ENCODE assay signal across 16 cellular contexts in genomic region chr9:98262056-98262455, GRCh38. TPM values are rescaled to one million over a fixed set of nuclear protein-coding genes. Genes with fewer than 3 reads are reported as not detected.
DNase-seq lines count a peak whose midpoint lies in the region; FAIRE-seq and TF ChIP-seq lines count a peak whose summit lies in the region.
"Had no signal": no experiment of that assay in that cellular context is flagged by ENCODE, and none has a peak within 500 bp of the region (broad histone marks: within the 10 kb centered on the region; RNA-seq: fewer than 3 reads in every experiment).

No MANE protein-coding gene starts in this region.

- no peaks in the 10 kb centered on the region for H3K9me3 ChIP-seq in GM23248 (ENCODE audit: low read depth)
- H3K9me3 ChIP-seq in osteoblast (ENCODE audit: low read depth, low read length), result no peaks in the 10 kb centered on the region
- no peaks in the 10 kb centered on the region for H3K9me3 ChIP-seq in suprapubic skin
- H3K9me3 ChIP-seq in WERI-Rb-1 (ENCODE audit: severe bottlenecking), result no peaks in the 10 kb centered on the region
- H3K9me3 ChIP-seq: BLaER1, Caco-2 had no signal

- WGBS in GM23248 (ENCODE audit: low coverage in 1 of 2, low lambda C conversion rate in 2 of 2, missing lambda C conversion rate in 2 of 2), 2 experiments, result 94 to 98% methylated on average over 3 of the region's 3 CpGs
- 95% methylated on average over 3 of the region's 3 CpGs for WGBS in suprapubic skin

- peaks cover 3% of the 10 kb centered on the region for H3K79me2 ChIP-seq in GM23248 (ENCODE audit: insufficient read depth)
- H3K79me2 ChIP-seq in osteoblast (ENCODE audit: insufficient read depth, low read length), result no peaks in the 10 kb centered on the region

- no peaks in the 10 kb centered on the region for H3F3A ChIP-seq in GM23248 (ENCODE audit: insufficient read depth)

- H2AFZ ChIP-seq in GM23248 (peak overlapping the region; percentile 46; the same call in 1 of the 2 replicates), osteoblast (ENCODE audit: low read length) (peak overlapping the region; percentile 32)

- no peaks in the 10 kb centered on the region for H3K36me3 Mint-ChIP-seq in endothelial cell (ENCODE audit: low read depth, unreplicated experiment)
- H3K36me3 Mint-ChIP-seq: CD8-positive, alpha-beta memory T cell had no signal

- no peaks in the 10 kb centered on the region for H3K36me3 ChIP-seq in GM23248 (ENCODE audit: low read depth)
- no peaks in the 10 kb centered on the region for H3K36me3 ChIP-seq in osteoblast (ENCODE audit: insufficient read depth, low read length)
- H3K36me3 ChIP-seq in suprapubic skin, result no peaks in the 10 kb centered on the region
- no peaks in the 10 kb centered on the region for H3K36me3 ChIP-seq in WERI-Rb-1
- H3K36me3 ChIP-seq: BLaER1 had no signal

- no peak for FAIRE-seq in frontal cortex (lab: Jason Lieb, UNC)
- FAIRE-seq: H54 had no signal

- H3K9me3 Mint-ChIP-seq in endothelial cell (ENCODE audit: unreplicated experiment), result no peaks in the 10 kb centered on the region
- H3K9me3 Mint-ChIP-seq: CD8-positive, alpha-beta memory T cell had no signal

- no peak for TF ChIP-seq EP300 in suprapubic skin (IDR thresholded peaks at IDR 0.05)

- H3K4me2 ChIP-seq in GM23248 (ENCODE audit: unreplicated experiment) (no peak overlapping the region), osteoblast (ENCODE audit: insufficient read depth, low read length) (no peak overlapping the region)
- H3K4me2 ChIP-seq: BLaER1 had no signal

- H3K9ac ChIP-seq in GM23248, result no peak overlapping the region
- H3K9ac ChIP-seq: BLaER1 had no signal

- H3K4me1 ChIP-seq in GM23248 (ENCODE audit: insufficient read depth) (no peaks in the 10 kb centered on the region; the same call in 1 of the 2 replicates), osteoblast (ENCODE audit: insufficient read depth, low read length) (peaks cover under 1% of the 10 kb centered on the region), suprapubic skin (peaks cover 3% of the 10 kb centered on the region)
- H3K4me1 ChIP-seq: Caco-2 had no signal

- peak overlapping the region; percentile 78 for H3K27ac Mint-ChIP-seq in endothelial cell (ENCODE audit: unreplicated experiment)
- H3K27ac Mint-ChIP-seq: CD8-positive, alpha-beta memory T cell had no signal

- H3K4me3 Mint-ChIP-seq in endothelial cell (ENCODE audit: unreplicated experiment), result no peak overlapping the region
- H3K4me3 Mint-ChIP-seq: CD8-positive, alpha-beta memory T cell had no signal

- H3K27me3 ChIP-seq in GM23248 (replicated peaks; ENCODE audit: insufficient read depth) (no peaks in the 10 kb centered on the region), osteoblast (ENCODE audit: insufficient read depth, low read length) (no peaks in the 10 kb centered on the region), suprapubic skin (no peaks in the 10 kb centered on the region), WERI-Rb-1 (ENCODE audit: insufficient read depth, low read depth, severe bottlenecking) (no peaks in the 10 kb centered on the region)
- H3K27me3 ChIP-seq: BLaER1 had no signal

- no peak overlapping the region for H3K27ac ChIP-seq in GM23248
- no peak overlapping the region for H3K27ac ChIP-seq in osteoblast (ENCODE audit: low read depth, low read length)
- H3K27ac ChIP-seq in suprapubic skin, result no peak overlapping the region
- no peak overlapping the region for H3K27ac ChIP-seq in WERI-Rb-1
- H3K27ac ChIP-seq: 22Rv1, BLaER1, HL-60 had no signal

- DNase-seq in GM23248 (no peak), astrocyte of the hippocampus (ENCODE audit: low read depth, low spot score) (peak; percentile 34), endothelial cell (ENCODE audit: low spot score) (no peak), osteoblast (ENCODE audit: insufficient read length, low spot score, missing footprints) (no peak), frontal cortex (ENCODE audit: low spot score in 2 of 2) (no peak), NCI-H1048 (lab: John Stamatoyannopoulos, UW) (no peak), suprapubic skin (ENCODE audit: low spot score in 2 of 2) (no peak), WERI-Rb-1 (no peak)
- DNase-seq: Caco-2; CD8-positive, alpha-beta memory T cell; DND-41; GF-D8 had no signal

- in situ Hi-C loops in GM23248 (cut with MboI), result no loop called here

- H3K9me2 ChIP-seq in GM23248 (ENCODE audit: insufficient read depth), result no peaks in the 10 kb centered on the region

- no peaks in the 10 kb centered on the region for H4K20me1 ChIP-seq in GM23248 (ENCODE audit: insufficient read depth)
- no peaks in the 10 kb centered on the region for H4K20me1 ChIP-seq in osteoblast (ENCODE audit: insufficient read depth, low read length)
- H4K20me1 ChIP-seq: BLaER1 had no signal

- H3K27me3 Mint-ChIP-seq in endothelial cell (ENCODE audit: unreplicated experiment), result peaks cover 3% of the 10 kb centered on the region

- H3K4me3 ChIP-seq in GM23248 (no peak overlapping the region), osteoblast (ENCODE audit: insufficient read depth, low read length) (no peak overlapping the region), suprapubic skin (no peak overlapping the region), WERI-Rb-1 (ENCODE audit: low read depth, low read length) (no peak overlapping the region)
- H3K4me3 ChIP-seq: BLaER1 had no signal

- TF ChIP-seq POLR2A in suprapubic skin (IDR thresholded peaks at IDR 0.05), result no peak

- peaks cover 7% of the 10 kb centered on the region for H3K4me1 Mint-ChIP-seq in endothelial cell (ENCODE audit: unreplicated experiment)

- TF ChIP-seq CTCF in endothelial cell (IDR thresholded peaks at IDR 0.05; ENCODE audit: unreplicated experiment) (no peak), osteoblast (IDR thresholded peaks at IDR 0.05; ENCODE audit: extremely low read depth, low read depth, low read length) (no peak), suprapubic skin (IDR thresholded peaks at IDR 0.05) (no peak), WERI-Rb-1 (IDR thresholded peaks at IDR 0.05; ENCODE audit: low read depth, low read length) (no peak)

RNA-seq across cellular contexts. Expression of gene TBC1D2, which starts 6.6 kb away (rescaled TPM):
- total RNA-seq in GM23248 (2014; rRNA removed; shearing (Covaris generic)), result 57.5 and 58.4 TPM in 2 replicates
- 56.2 and 58.9 TPM in 2 replicates for polyA plus RNA-seq in GM23248 (2016; fragmentation: Nextera tagmentation; extraction: Ambion mirVana)
- total RNA-seq in endothelial cell (ENCODE audit: unreplicated experiment) (2.3 TPM), osteoblast (114 and 128 TPM in 2 replicates), frontal cortex (1.2 TPM), suprapubic skin (10 to 100 TPM; 42.4 to 57.4 (median 49.0) TPM)

Comparison
In these comparisons a context has a peak if more than half of its experiments do, and no peak if none do; other contexts are left out.
1. RNA of gene TBC1D2, which starts 6.6 kb away (total RNA-seq): 114 to 128 TPM in osteoblast, 57.5 to 58.4 TPM in GM23248 and 42.4 to 57.4 TPM in suprapubic skin; 2.3 TPM in endothelial cell (single experiment) and 1.2 TPM in frontal cortex (single experiment); every median in the first group is over 10 times any median in the second.